2 cellular contexts compared by ENCODE assay signal in the genomic region with DNA sequence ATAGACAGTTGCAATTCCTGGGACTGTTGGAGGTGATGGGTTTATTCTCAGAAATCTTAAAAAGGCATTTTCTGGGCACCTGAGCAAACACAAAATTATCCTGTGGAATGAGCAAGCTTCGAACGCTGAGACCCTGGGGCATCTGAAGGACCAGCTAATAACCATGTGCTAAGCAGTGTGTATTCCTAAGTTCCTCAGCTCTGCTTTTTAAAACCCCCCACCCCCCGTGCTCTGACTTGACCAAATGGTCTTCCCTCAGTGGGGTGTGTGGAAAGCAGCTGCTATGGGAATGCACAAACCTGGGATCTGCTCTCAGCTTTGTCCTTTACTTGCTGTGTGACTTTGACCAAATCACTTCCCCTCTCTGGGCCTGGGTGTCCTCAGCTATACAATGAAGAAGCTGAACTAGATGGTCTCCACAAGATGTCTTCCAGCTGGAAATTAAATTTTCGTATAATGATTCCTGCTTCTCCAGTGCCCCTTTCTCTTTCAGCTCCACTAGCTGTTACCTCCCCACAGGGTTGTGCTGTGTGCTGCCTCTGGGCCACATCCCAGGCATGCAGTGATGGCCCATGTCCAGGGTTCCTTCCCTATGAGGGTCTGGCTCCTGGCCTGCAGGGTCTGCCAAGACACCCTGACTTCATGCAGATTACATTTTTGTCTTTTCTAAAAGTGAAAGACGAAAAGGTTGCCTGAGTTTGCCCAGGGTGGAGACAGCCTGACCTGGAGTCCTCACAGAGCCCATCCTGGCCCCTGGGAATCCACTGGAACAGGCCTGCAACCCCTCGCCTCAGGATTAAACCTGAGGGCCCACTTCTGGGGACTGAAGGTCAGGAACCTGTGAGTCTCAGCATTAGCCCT.
TF ChIP-seq lines count a peak whose summit lies in the region.

No MANE protein-coding gene starts in this region.

TF ChIP-seq in HCT116, 20 proteins besides CTCF, POLR2A, EP300 and RAD21:
- TF ChIP-seq EGR1 (IDR thresholded peaks at IDR 0.05; ENCODE audit: low read depth) (no peak), ZBTB33 (IDR thresholded peaks at IDR 0.05; ENCODE audit: extremely low read depth, insufficient replicate concordance, low read length) (no peak), SRF (IDR thresholded peaks at IDR 0.05; ENCODE audit: low read depth) (no peak), ZFX (IDR thresholded peaks at IDR 0.05) (no peak), FOSL1 (IDR thresholded peaks at IDR 0.05; ENCODE audit: low read depth) (no peak), TCF7L2 (IDR thresholded peaks at IDR 0.05; ENCODE audit: borderline replicate concordance, extremely low read depth, insufficient read depth, insufficient read length) (no peak), CEBPB (IDR thresholded peaks at IDR 0.05; ENCODE audit: low read depth) (no peak), MAX (IDR thresholded peaks at IDR 0.05) (no peak), YY1 (IDR thresholded peaks at IDR 0.05; ENCODE audit: extremely low read depth, insufficient replicate concordance, low read depth, low read length) (no peak), ELF1 (IDR thresholded peaks at IDR 0.05; ENCODE audit: borderline replicate concordance, low read depth) (no peak), CBX3 (IDR thresholded peaks at IDR 0.05; ENCODE audit: low read depth) (no peak), SIN3A (IDR thresholded peaks at IDR 0.05; ENCODE audit: low read depth) (no peak), ZNF274 (IDR thresholded peaks at IDR 0.05; ENCODE audit: low read depth, low read length) (no peak), ATF3 (IDR thresholded peaks at IDR 0.05) (no peak), POLR2AphosphoS5 (IDR thresholded peaks at IDR 0.05; ENCODE audit: low read depth, low read length) (no peak), EZH2phosphoT487 (IDR thresholded peaks at IDR 0.05; ENCODE audit: borderline replicate concordance) (no peak)
- TF ChIP-seq, protein P1, sequence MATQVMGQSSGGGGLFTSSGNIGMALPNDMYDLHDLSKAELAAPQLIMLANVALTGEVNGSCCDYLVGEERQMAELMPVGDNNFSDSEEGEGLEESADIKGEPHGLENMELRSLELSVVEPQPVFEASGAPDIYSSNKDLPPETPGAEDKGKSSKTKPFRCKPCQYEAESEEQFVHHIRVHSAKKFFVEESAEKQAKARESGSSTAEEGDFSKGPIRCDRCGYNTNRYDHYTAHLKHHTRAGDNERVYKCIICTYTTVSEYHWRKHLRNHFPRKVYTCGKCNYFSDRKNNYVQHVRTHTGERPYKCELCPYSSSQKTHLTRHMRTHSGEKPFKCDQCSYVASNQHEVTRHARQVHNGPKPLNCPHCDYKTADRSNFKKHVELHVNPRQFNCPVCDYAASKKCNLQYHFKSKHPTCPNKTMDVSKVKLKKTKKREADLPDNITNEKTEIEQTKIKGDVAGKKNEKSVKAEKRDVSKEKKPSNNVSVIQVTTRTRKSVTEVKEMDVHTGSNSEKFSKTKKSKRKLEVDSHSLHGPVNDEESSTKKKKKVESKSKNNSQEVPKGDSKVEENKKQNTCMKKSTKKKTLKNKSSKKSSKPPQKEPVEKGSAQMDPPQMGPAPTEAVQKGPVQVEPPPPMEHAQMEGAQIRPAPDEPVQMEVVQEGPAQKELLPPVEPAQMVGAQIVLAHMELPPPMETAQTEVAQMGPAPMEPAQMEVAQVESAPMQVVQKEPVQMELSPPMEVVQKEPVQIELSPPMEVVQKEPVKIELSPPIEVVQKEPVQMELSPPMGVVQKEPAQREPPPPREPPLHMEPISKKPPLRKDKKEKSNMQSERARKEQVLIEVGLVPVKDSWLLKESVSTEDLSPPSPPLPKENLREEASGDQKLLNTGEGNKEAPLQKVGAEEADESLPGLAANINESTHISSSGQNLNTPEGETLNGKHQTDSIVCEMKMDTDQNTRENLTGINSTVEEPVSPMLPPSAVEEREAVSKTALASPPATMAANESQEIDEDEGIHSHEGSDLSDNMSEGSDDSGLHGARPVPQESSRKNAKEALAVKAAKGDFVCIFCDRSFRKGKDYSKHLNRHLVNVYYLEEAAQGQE (IDR thresholded peaks at IDR 0.05; ENCODE audit: low read depth), result no peak

TF ChIP-seq in H1, 55 proteins besides CTCF, POLR2A, EP300 and RAD21:
- TF ChIP-seq, protein P2, sequence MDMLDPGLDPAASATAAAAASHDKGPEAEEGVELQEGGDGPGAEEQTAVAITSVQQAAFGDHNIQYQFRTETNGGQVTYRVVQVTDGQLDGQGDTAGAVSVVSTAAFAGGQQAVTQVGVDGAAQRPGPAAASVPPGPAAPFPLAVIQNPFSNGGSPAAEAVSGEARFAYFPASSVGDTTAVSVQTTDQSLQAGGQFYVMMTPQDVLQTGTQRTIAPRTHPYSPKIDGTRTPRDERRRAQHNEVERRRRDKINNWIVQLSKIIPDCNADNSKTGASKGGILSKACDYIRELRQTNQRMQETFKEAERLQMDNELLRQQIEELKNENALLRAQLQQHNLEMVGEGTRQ (IDR thresholded peaks at IDR 0.05; ENCODE audit: low read length), result no peak
- no peak for TF ChIP-seq CBX8 (IDR thresholded peaks at IDR 0.05; ENCODE audit: borderline replicate concordance, low read depth, low read length)
- no peak for TF ChIP-seq EGR1 (IDR thresholded peaks at IDR 0.05; ENCODE audit: borderline replicate concordance, low read depth, low read length)
- no peak for TF ChIP-seq KDM1A (IDR thresholded peaks at IDR 0.05; ENCODE audit: borderline replicate concordance, low read length)
- no peak for TF ChIP-seq TAF1 (IDR thresholded peaks at IDR 0.05; ENCODE audit: low read depth, low read length)
